Comparison of ENCODE assay signal across 8 cellular contexts in genomic region chr1:6180215-6180577, GRCh38. TPM values are rescaled to one million over a fixed set of nuclear protein-coding genes. Genes with fewer than 3 reads are reported as not detected.
DNase-seq lines count a peak whose midpoint lies in the region; ATAC-seq, FAIRE-seq and TF ChIP-seq lines count a peak whose summit lies in the region.

CHD5 (minus strand) TSS chr1:6180321; CDS start chr1:6180023, 298 bp downstream.

- no peak for TF ChIP-seq RAD21 in GM12878 (IDR thresholded peaks at IDR 0.05; ENCODE audit: insufficient read depth, low read depth, low read length)

- H3K79me2 ChIP-seq in GM12878 (ENCODE audit: control insufficient read depth, insufficient read depth, low read length), result no peaks in the 10 kb centered on the region

- no peak within 1 kb of the TSS for H4K8ac ChIP-seq in neuronal stem cell (ENCODE audit: low read depth, low read length)

- no peak within 1 kb of the TSS for H2BK15ac ChIP-seq in neuronal stem cell (ENCODE audit: low read length)

- in situ Hi-C loops in GM12878 (cut with MboI) (no loop called here), transverse colon (cut with MboI; ENCODE audit: low pct_ligation_motif_present in 1 of 4, low pct_unique_long_range_greater_than_20kb in 1 of 4, low sequenced_read_pairs in 3 of 4) (no loop called here)

- H3K27me3 ChIP-seq in GM12878 (replicated peaks in 1 of 2; ENCODE audit: control insufficient read depth in 2 of 2, insufficient read depth in 2 of 2, low read length in 1 of 2) (peaks cover 0 to 5% of the 10 kb centered on the region in 2 experiments; a peak in 2 of 4 replicates), neuronal stem cell (ENCODE audit: control insufficient read depth in 3 of 3, insufficient read depth in 3 of 3, low read depth in 1 of 3, low read length in 3 of 3) (peaks cover 19 to 70% (median 61%) of the 10 kb centered on the region in 3 experiments), transverse colon (peaks cover 61% of the 10 kb centered on the region)

- peaks cover 39% of the 10 kb centered on the region for H3K4me1 Mint-ChIP-seq in HFFc6 (ENCODE audit: low read depth)

- H3K4ac ChIP-seq in neuronal stem cell (ENCODE audit: low read length), result no peak within 1 kb of the TSS

- no TSS peak for BruUV-seq in GM12878 (replicated peaks; lab: Mats Ljungman, UMichigan)

- SMC1A ChIA-PET in GM12878 (lab: Charles Lee; ENCODE audit: uncharacterized antibody, unreplicated experiment), result no interaction called here

- no peak within 1 kb of the TSS for H3K27ac Mint-ChIP-seq in HFFc6

- H3K36me3 Mint-ChIP-seq in HFFc6 (ENCODE audit: low read depth), result peaks cover 16% of the 10 kb centered on the region

- H3K9ac ChIP-seq in GM12878 (ENCODE audit: control insufficient read depth, insufficient read depth, low read length) (no peak within 1 kb of the TSS), neuronal stem cell (ENCODE audit: low read depth, low read length, poor library complexity) (no peak within 1 kb of the TSS)

- H2AK5ac ChIP-seq in neuronal stem cell (ENCODE audit: low read depth, low read length), result peak within 1 kb of the TSS; percentile 34

- peak within 1 kb of the TSS; percentile 30 for H3K4me3 Mint-ChIP-seq in HFFc6

- peak; percentile 77 for DNase-seq in COR-L47 (lab: John Stamatoyannopoulos, UW)
- no peak for DNase-seq in HFFc6
- DNase-seq in GM12878 (ENCODE audit: low read depth, low spot score), result no peak
- peak; percentile 44 for DNase-seq in neuronal stem cell (ENCODE audit: low spot score)
- no peak for DNase-seq in transverse colon
- no peak for DNase-seq in SIG-M5 (lab: John Stamatoyannopoulos, UW)

- TF ChIP-seq CTCF in HFFc6 (IDR thresholded peaks at IDR 0.05) (no peak; the same call in 1 of the 2 replicates), GM12878 (IDR thresholded peaks at IDR 0.05 in 2 of 3, conservative IDR thresholded peaks at IDR 0.05 in 1 of 3; ENCODE audit: control insufficient read depth in 2 of 3, extremely low read depth in 1 of 3, insufficient read depth in 1 of 3, low read depth in 3 of 3, low read length in 3 of 3) (no peak), transverse colon (IDR thresholded peaks at IDR 0.05) (no peak)

- TF ChIP-seq EP300 in GM12878 (IDR thresholded peaks at IDR 0.05; ENCODE audit: borderline replicate concordance in 1 of 2, control insufficient read depth in 1 of 2, low read depth in 2 of 2, low read length in 2 of 2), result no peak
- TF ChIP-seq EP300 in transverse colon (IDR thresholded peaks at IDR 0.05; ENCODE audit: low read depth), result no peak

- no peaks in the 10 kb centered on the region for H3K79me1 ChIP-seq in neuronal stem cell (ENCODE audit: low read depth, low read length)

- TF ChIP-seq POLR2A in GM12878 (IDR thresholded peaks at IDR 0.05; ENCODE audit: low read depth, low read length) (no peak), transverse colon (IDR thresholded peaks at IDR 0.05) (no peak)

- WGBS in GM12878 (ENCODE audit: insufficient coverage, insufficient replicate concordance, low lambda C conversion rate, missing lambda C conversion rate), result 4% methylated on average over 38 of the region's 46 CpGs
- no CpG with 5 or more reads among the region's 46 CpGs for WGBS in neuronal stem cell (ENCODE audit: extremely low coverage in 2 of 2, insufficient read length in 2 of 2, insufficient replicate concordance in 1 of 2), 2 donors
- 6% methylated on average over 29 of the region's 46 CpGs; no CpG with 5 or more reads in 1 of the 2 donors for WGBS in transverse colon (ENCODE audit: low coverage in 1 of 2), 2 donors

- H3K9me3 ChIP-seq in GM12878 (replicated peaks; ENCODE audit: control insufficient read depth, insufficient read depth, low read length), result no peaks in the 10 kb centered on the region
- no peaks in the 10 kb centered on the region for H3K9me3 ChIP-seq in neuronal stem cell (replicated peaks in 1 of 2; ENCODE audit: control insufficient read depth in 2 of 2, insufficient read depth in 1 of 2, low read depth in 1 of 2, low read length in 2 of 2)
- H3K9me3 ChIP-seq in transverse colon, result no peaks in the 10 kb centered on the region

- H3K4me3 ChIP-seq in GM12878, result no peak within 1 kb of the TSS
- H3K4me3 ChIP-seq in neuronal stem cell (ENCODE audit: low read length in 2 of 2), result peak within 1 kb of the TSS in 1 of 2 donors; percentile 72
- H3K4me3 ChIP-seq in transverse colon, result peak within 1 kb of the TSS in 2 of 4 donors; percentile 10 to 35

- H4K20me1 ChIP-seq in GM12878 (ENCODE audit: control insufficient read depth, insufficient read depth), result peaks cover 8% of the 10 kb centered on the region

- no peak within 1 kb of the TSS for H2BK12ac ChIP-seq in neuronal stem cell (ENCODE audit: low read length)

- no peak within 1 kb of the TSS for H4K91ac ChIP-seq in neuronal stem cell (ENCODE audit: low read depth, low read length, poor library complexity)

- H2BK120ac ChIP-seq in neuronal stem cell (ENCODE audit: low read depth, low read length), result no peak within 1 kb of the TSS

- H3K18ac ChIP-seq in neuronal stem cell (ENCODE audit: low read length), result peak within 1 kb of the TSS; percentile 25

- peaks cover 35% of the 10 kb centered on the region for H3K27me3 Mint-ChIP-seq in HFFc6 (ENCODE audit: insufficient read depth)

- H3K4me2 ChIP-seq in GM12878 (ENCODE audit: control insufficient read depth, insufficient read depth) (peak within 1 kb of the TSS; percentile 33), neuronal stem cell (ENCODE audit: insufficient read depth, low read length, poor library complexity, severe bottlenecking) (peak within 1 kb of the TSS; percentile 72)

- H3K36me3 ChIP-seq in GM12878 (ENCODE audit: control insufficient read depth in 2 of 2, insufficient read depth in 2 of 2, low read length in 1 of 2) (peaks cover 0 to 5% of the 10 kb centered on the region in 2 experiments; a peak in 3 of 4 replicates), neuronal stem cell (replicated peaks in 1 of 2; ENCODE audit: control insufficient read depth in 2 of 2, insufficient read depth in 2 of 2, low read length in 2 of 2) (peaks cover 0 to 11% of the 10 kb centered on the region in 2 donors), transverse colon (no peaks in the 10 kb centered on the region)

- H3K14ac ChIP-seq in neuronal stem cell (ENCODE audit: low read length), result no peak within 1 kb of the TSS

- no peaks in the 10 kb centered on the region for H3K9me3 Mint-ChIP-seq in HFFc6

- H3K4me1 ChIP-seq in GM12878 (ENCODE audit: control insufficient read depth, insufficient read depth, low read length) (no peaks in the 10 kb centered on the region), neuronal stem cell (ENCODE audit: control insufficient read depth in 2 of 2, insufficient read depth in 1 of 2, low read depth in 1 of 2, low read length in 2 of 2) (peaks cover 4 to 8% of the 10 kb centered on the region in 2 donors), transverse colon (peaks cover 3 to 27% (median 13%) of the 10 kb centered on the region in 4 donors)

- ATAC-seq in GM12878 (peak; percentile 19; the same call in 1 of the 3 replicates), GM19035 (IDR thresholded peaks at IDR 0.05; ENCODE audit: unreplicated experiment) (no peak), GM19395 (IDR thresholded peaks at IDR 0.05; ENCODE audit: unreplicated experiment) (no peak)

- RAD21 ChIA-PET in GM12878 (lab: Charles Lee; ENCODE audit: unreplicated experiment), result no interaction called here

- intact Hi-C loops in GM12878 (cut with micrococcal nuclease; ENCODE audit: unreplicated experiment), result no loop called here
- intact Hi-C loops in transverse colon (cut with DNase I; ENCODE audit: low total_unique reads), result no loop called here

- peak within 1 kb of the TSS; percentile 69 for H3K23ac ChIP-seq in neuronal stem cell (ENCODE audit: low read depth, low read length, poor library complexity)

- POLR2A ChIA-PET in GM12878 (lab: Charles Lee), result no interaction called here

- no peak within 1 kb of the TSS for H2AFZ ChIP-seq in GM12878 (ENCODE audit: control insufficient read depth, low read depth, low read length)
- H2AFZ ChIP-seq in neuronal stem cell (ENCODE audit: low read length), result peak within 1 kb of the TSS; percentile 49

- H2BK5ac ChIP-seq in neuronal stem cell (ENCODE audit: low read length), result no peak within 1 kb of the TSS

- CTCF ChIA-PET in GM12878 (lab: Yijun Ruan, JAX), result no interaction called here

- H3K27ac ChIP-seq in GM12878 (ENCODE audit: control insufficient read depth, insufficient read depth) (no peak within 1 kb of the TSS), neuronal stem cell (replicated peaks; ENCODE audit: low read length) (no peak within 1 kb of the TSS), transverse colon (no peak within 1 kb of the TSS)

- FAIRE-seq in GM12878 (lab: Jason Lieb, UNC), result no peak

TF ChIP-seq in GM12878, 131 proteins besides CTCF, POLR2A, EP300 and RAD21:
- TF ChIP-seq IKZF1 (conservative IDR thresholded peaks at IDR 0.05) (peak; percentile 29), SPI1 (IDR thresholded peaks at IDR 0.05; ENCODE audit: borderline replicate concordance, insufficient read depth, low read depth, low read length) (no peak), SUZ12 (IDR thresholded peaks at IDR 0.05; ENCODE audit: unreplicated experiment) (peak; percentile 39)

RNA-seq across cellular contexts. Expression of gene CHD5, which starts in this region (rescaled TPM):
- under 1 TPM in 4 of 6 experiments, not detected in 2; 0.05 to 0.36 (median 0.16) TPM for total RNA-seq in HFFc6 (2021; fragmentation: NEBNext Ultra II Directional; extraction: Animal tissue kit (Norgen Biotek cat#: 25700))
- total RNA-seq in GM12878 (2013; cell fraction: nucleolus; rRNA removed), result 1.2 and 2.4 TPM in 2 replicates
- total RNA-seq in GM12878 (2014; rRNA removed) (0.05 and 0.06 TPM in 2 replicates), GM12878 (2014; rRNA removed; fragmentation: Illumina TruSeq; extraction: Trizol) (0.13 and 0.14 TPM in 2 replicates), GM12878 (2021) (0.19 and 0.49 TPM in 2 replicates), transverse colon (1 to 10 TPM in 2 of 4 donors, under 1 TPM in 2; 0.14 to 1.6 (median 1.2) TPM)
- 0.05 TPM for polyA plus RNA-seq in GM12878 (2011; ENCODE audit: low read depth)
- polyA plus RNA-seq in GM12878 (2011; rRNA removed) (0.07 and 0.23 TPM in 2 replicates), GM12878 (2014; fragmentation: Illumina TruSeq; extraction: Trizol) (0.05 and 0.09 TPM in 2 replicates), GM12878 (2014; fragmentation: Nextera tagmentation; extraction: Ambion mirVana) (not detected), GM12878 (2014; rRNA removed) (0.22 and 0.49 TPM in 2 replicates), GM12878 (2016; fragmentation: Nextera tagmentation; extraction: Ambion mirVana) (under 1 TPM in 1 of 2 experiments, not detected in 1; 0.03 TPM)
- polyA plus RNA-seq in GM12878 (2011; cell fraction: cytosol; rRNA removed), result 0.12 and 0.17 TPM in 2 replicates
- 1.0 and 1.3 TPM in 2 replicates for polyA plus RNA-seq in GM12878 (2011; cell fraction: nucleus; rRNA removed)
- 0.15 and 0.34 TPM in 2 replicates for polyA plus RNA-seq in GM12878 (2012)
- polyA minus RNA-seq in GM12878 (2011; rRNA and poly(A)+ RNA removed), result 0.22 and 0.26 TPM in 2 replicates
- not detected in 2 replicates for polyA minus RNA-seq in GM12878 (2011; cell fraction: cytosol; rRNA and poly(A)+ RNA removed)
- 0.24 and 0.48 TPM in 2 replicates for polyA minus RNA-seq in GM12878 (2011; cell fraction: nucleus; rRNA and poly(A)+ RNA removed)
- polyA plus RNA-seq in neuronal stem cell (2013, experiment 1 of 2), result 0.14 TPM
- 0.22 TPM for polyA plus RNA-seq in neuronal stem cell (2013, experiment 2 of 2)

Comparison
In these comparisons a context has a peak if more than half of its experiments do, and no peak if none do; other contexts are left out.
1. DNase-seq: peak in COR-L47 (single experiment) and neuronal stem cell (single experiment); none in HFFc6 (single experiment), GM12878 (single experiment), transverse colon (single experiment) and SIG-M5 (single experiment).